In genomic region chr2:100320547-100321180, GRCh38 we compare ENCODE assay signal across 7 cellular contexts. TPM values are rescaled to one million over a fixed set of nuclear protein-coding genes. Genes with fewer than 3 reads are reported as not detected.
DNase-seq lines count a peak whose midpoint lies in the region; ATAC-seq and TF ChIP-seq lines count a peak whose summit lies in the region.

No MANE protein-coding gene starts in this region.

- H3K4me1 ChIP-seq in suprapubic skin = peaks cover 19% of the 10 kb centered on the region

- H3K36me3 ChIP-seq in suprapubic skin = no peaks in the 10 kb centered on the region

- TF ChIP-seq CTCF in suprapubic skin (IDR thresholded peaks at IDR 0.05) = no peak

- TF ChIP-seq POLR2A in suprapubic skin (IDR thresholded peaks at IDR 0.05) = no peak

- DNase-seq in NCI-H1105 treated with DMSO at 0.1 percent for 48 hours (lab: John Stamatoyannopoulos, UW) (peak; percentile 65), kidney tubule cell (ENCODE audit: low spot score) (peak; percentile 2), suprapubic skin (ENCODE audit: low spot score in 2 of 2) (no peak), foreskin melanocyte (no peak)
- DNase-seq in activated T-helper 2 cell treated with anti-CD3 and anti-CD28 coated beads, Interferon-gamma antibody, Interleukin-2, Interleukin-4, amounts not matched to agents 10 μg/mL and 5 μg/mL and 100 μg/mL, durations not matched to agents 14 hours and 24 hours and 36 hours (ENCODE audit: low spot score) = no peak
- DNase-seq in stimulated activated effector memory CD8-positive, alpha-beta T cell treated with anti-CD3 and anti-CD28 coated beads, Interleukin-12 subunit alpha, Interleukin-12 subunit beta, amount 100 ng/mL, for 72 hours (ENCODE audit: low spot score in 2 of 2) = no peak

- peak overlapping the region; percentile 66 for H3K4me3 ChIP-seq in suprapubic skin

- peak overlapping the region; percentile 25 for H3K27ac ChIP-seq in suprapubic skin

- H3K27ac Mint-ChIP-seq in activated T-helper 2 cell treated with anti-CD3 and anti-CD28 coated beads, Interferon-gamma antibody, Interleukin-2, Interleukin-4, amounts not matched to agents 10 μg/mL and 5 μg/mL and 100 μg/mL, durations not matched to agents 14 hours and 24 hours and 36 hours = no peak overlapping the region
- H3K27ac Mint-ChIP-seq in stimulated activated effector memory CD8-positive, alpha-beta T cell treated with anti-CD3 and anti-CD28 coated beads, Interleukin-12 subunit alpha, Interleukin-12 subunit beta, amount 100 ng/mL, for 72 hours = no peak overlapping the region

- H3K27me3 Mint-ChIP-seq in activated T-helper 2 cell treated with anti-CD3 and anti-CD28 coated beads, Interferon-gamma antibody, Interleukin-2, Interleukin-4, amounts not matched to agents 10 μg/mL and 5 μg/mL and 100 μg/mL, durations not matched to agents 14 hours and 24 hours and 36 hours (ENCODE audit: low read depth) = peaks cover 66% of the 10 kb centered on the region

- peaks cover 7% of the 10 kb centered on the region for H3K36me3 Mint-ChIP-seq in activated T-helper 2 cell treated with anti-CD3 and anti-CD28 coated beads, Interferon-gamma antibody, Interleukin-2, Interleukin-4, amounts not matched to agents 10 μg/mL and 5 μg/mL and 100 μg/mL, durations not matched to agents 14 hours and 24 hours and 36 hours (ENCODE audit: low read depth)
- no peaks in the 10 kb centered on the region for H3K36me3 Mint-ChIP-seq in stimulated activated effector memory CD8-positive, alpha-beta T cell treated with anti-CD3 and anti-CD28 coated beads, Interleukin-12 subunit alpha, Interleukin-12 subunit beta, amount 100 ng/mL, for 72 hours

- no peak for TF ChIP-seq EP300 in suprapubic skin (IDR thresholded peaks at IDR 0.05)

- no peaks in the 10 kb centered on the region for H3K9me3 ChIP-seq in suprapubic skin

- peaks cover 23% of the 10 kb centered on the region for H3K9me3 Mint-ChIP-seq in activated T-helper 2 cell treated with anti-CD3 and anti-CD28 coated beads, Interferon-gamma antibody, Interleukin-2, Interleukin-4, amounts not matched to agents 10 μg/mL and 5 μg/mL and 100 μg/mL, durations not matched to agents 14 hours and 24 hours and 36 hours
- H3K9me3 Mint-ChIP-seq in stimulated activated effector memory CD8-positive, alpha-beta T cell treated with anti-CD3 and anti-CD28 coated beads, Interleukin-12 subunit alpha, Interleukin-12 subunit beta, amount 100 ng/mL, for 72 hours = peaks cover 14% of the 10 kb centered on the region

- peaks cover 2% of the 10 kb centered on the region for H3K4me1 Mint-ChIP-seq in activated T-helper 2 cell treated with anti-CD3 and anti-CD28 coated beads, Interferon-gamma antibody, Interleukin-2, Interleukin-4, amounts not matched to agents 10 μg/mL and 5 μg/mL and 100 μg/mL, durations not matched to agents 14 hours and 24 hours and 36 hours (ENCODE audit: low read depth)
- no peaks in the 10 kb centered on the region for H3K4me1 Mint-ChIP-seq in stimulated activated effector memory CD8-positive, alpha-beta T cell treated with anti-CD3 and anti-CD28 coated beads, Interleukin-12 subunit alpha, Interleukin-12 subunit beta, amount 100 ng/mL, for 72 hours

- 42% methylated on average over 19 of the region's 19 CpGs for WGBS in suprapubic skin

- H3K4me3 Mint-ChIP-seq in activated T-helper 2 cell treated with anti-CD3 and anti-CD28 coated beads, Interferon-gamma antibody, Interleukin-2, Interleukin-4, amounts not matched to agents 10 μg/mL and 5 μg/mL and 100 μg/mL, durations not matched to agents 14 hours and 24 hours and 36 hours (ENCODE audit: low read depth) = peak overlapping the region; percentile 57
- H3K4me3 Mint-ChIP-seq in stimulated activated effector memory CD8-positive, alpha-beta T cell treated with anti-CD3 and anti-CD28 coated beads, Interleukin-12 subunit alpha, Interleukin-12 subunit beta, amount 100 ng/mL, for 72 hours = no peak overlapping the region

- peaks cover 44% of the 10 kb centered on the region for H3K27me3 ChIP-seq in suprapubic skin

- ATAC-seq in HG03280 (IDR thresholded peaks at IDR 0.05; ENCODE audit: unreplicated experiment) = no peak
- no peak for ATAC-seq in stimulated activated effector memory CD8-positive, alpha-beta T cell treated with anti-CD3 and anti-CD28 coated beads, Interleukin-12 subunit alpha, Interleukin-12 subunit beta, amount 100 ng/mL, for 72 hours

- intact Hi-C loops in activated T-helper 2 cell treated with anti-CD3 and anti-CD28 coated beads, Interferon-gamma antibody, Interleukin-2, Interleukin-4, amounts not matched to agents 10 μg/mL and 5 μg/mL and 100 μg/mL, durations not matched to agents 14 hours and 24 hours and 36 hours (cut with micrococcal nuclease) = loop anchor here (5.0 kb wide), 1 partner anchor 58 kb away; no protein-coding TSS in a partner anchor

RNA-seq across cellular contexts. Expression of gene LONRF2, which starts 1.6 kb away (rescaled TPM):
- 0.21 and 0.28 TPM in 2 replicates for total RNA-seq in activated T-helper 2 cell treated with anti-CD3 and anti-CD28 coated beads, Interferon-gamma antibody, Interleukin-2, Interleukin-4, amounts not matched to agents 10 μg/mL and 5 μg/mL and 100 μg/mL, durations not matched to agents 14 hours and 24 hours and 36 hours
- 1 to 10 TPM; 1.3 to 2.5 (median 2.0) TPM for total RNA-seq in suprapubic skin

Comparison
In these comparisons a context has a peak if more than half of its experiments do, and no peak if none do; other contexts are left out.
1. DNase-seq: peak in NCI-H1105 treated with DMSO at 0.1 percent for 48 hours (single experiment) and kidney tubule cell (single experiment); none in activated T-helper 2 cell treated with anti-CD3 and anti-CD28 coated beads, Interferon-gamma antibody, Interleukin-2, Interleukin-4, amounts not matched to agents 10 μg/mL and 5 μg/mL and 100 μg/mL, durations not matched to agents 14 hours and 24 hours and 36 hours (single experiment), suprapubic skin (0 of 2), foreskin melanocyte (single experiment) and stimulated activated effector memory CD8-positive, alpha-beta T cell treated with anti-CD3 and anti-CD28 coated beads, Interleukin-12 subunit alpha, Interleukin-12 subunit beta, amount 100 ng/mL, for 72 hours (0 of 2).